1 cellular context compared by ENCODE assay signal in the genomic region with DNA sequence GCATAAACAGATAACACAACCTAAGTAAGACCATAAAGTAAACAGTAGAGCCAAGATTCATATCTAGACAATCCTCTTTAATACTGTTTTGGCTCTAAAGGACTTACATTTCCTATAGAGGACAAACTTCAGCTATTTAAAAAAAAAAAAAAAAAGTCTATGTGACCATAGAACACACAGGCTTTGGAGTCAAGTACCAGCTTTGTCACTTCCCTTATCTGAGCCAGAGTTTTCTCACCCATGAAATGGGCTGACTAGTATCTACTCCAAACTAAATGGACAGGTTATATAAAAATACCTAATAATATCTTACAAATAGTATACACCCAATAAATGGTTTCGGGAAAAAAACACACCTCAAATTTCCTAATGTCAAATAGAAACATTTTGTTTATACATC.
TF ChIP-seq lines count a peak whose summit lies in the region.

No MANE protein-coding gene starts in this region.

TF ChIP-seq in GM12878, 131 proteins besides CTCF, POLR2A, EP300 and RAD21:
- TF ChIP-seq, protein P1, sequence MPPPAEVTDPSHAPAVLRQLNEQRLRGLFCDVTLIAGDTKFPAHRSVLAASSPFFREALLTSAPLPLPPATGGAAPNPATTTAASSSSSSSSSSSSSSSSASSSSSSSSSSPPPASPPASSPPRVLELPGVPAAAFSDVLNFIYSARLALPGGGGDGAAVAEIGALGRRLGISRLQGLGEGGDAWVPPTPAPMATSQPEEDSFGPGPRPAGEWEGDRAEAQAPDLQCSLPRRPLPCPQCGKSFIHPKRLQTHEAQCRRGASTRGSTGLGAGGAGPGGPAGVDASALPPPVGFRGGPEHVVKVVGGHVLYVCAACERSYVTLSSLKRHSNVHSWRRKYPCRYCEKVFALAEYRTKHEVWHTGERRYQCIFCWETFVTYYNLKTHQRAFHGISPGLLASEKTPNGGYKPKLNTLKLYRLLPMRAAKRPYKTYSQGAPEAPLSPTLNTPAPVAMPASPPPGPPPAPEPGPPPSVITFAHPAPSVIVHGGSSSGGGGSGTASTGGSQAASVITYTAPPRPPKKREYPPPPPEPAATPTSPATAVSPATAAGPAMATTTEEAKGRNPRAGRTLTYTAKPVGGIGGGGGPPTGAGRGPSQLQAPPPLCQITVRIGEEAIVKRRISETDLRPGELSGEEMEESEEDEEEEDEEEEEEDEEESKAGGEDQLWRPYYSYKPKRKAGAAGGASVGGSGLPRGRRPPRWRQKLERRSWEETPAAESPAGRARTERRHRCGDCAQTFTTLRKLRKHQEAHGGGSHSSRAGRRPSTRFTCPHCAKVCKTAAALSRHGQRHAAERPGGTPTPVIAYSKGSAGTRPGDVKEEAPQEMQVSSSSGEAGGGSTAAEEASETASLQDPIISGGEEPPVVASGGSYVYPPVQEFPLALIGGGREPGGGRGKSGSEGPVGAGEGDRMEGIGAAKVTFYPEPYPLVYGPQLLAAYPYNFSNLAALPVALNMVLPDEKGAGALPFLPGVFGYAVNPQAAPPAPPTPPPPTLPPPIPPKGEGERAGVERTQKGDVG (CRISPR knock-in tag; IDR thresholded peaks at IDR 0.05) = no peak
- TF ChIP-seq SPI1 (IDR thresholded peaks at IDR 0.05; ENCODE audit: borderline replicate concordance, insufficient read depth, low read depth, low read length) = peak; percentile 10; the same call in 1 of the 2 replicates
- no peak for TF ChIP-seq EGR1 (IDR thresholded peaks at IDR 0.05; ENCODE audit: borderline replicate concordance in 1 of 2, low read depth in 2 of 2, low read length in 2 of 2)
TF ChIP-seq in GM12878: peak in this region for 1.
